Comparison of ENCODE assay signal across 13 cellular contexts in genomic region chr6:134034951-134035822, GRCh38. TPM values are rescaled to one million over a fixed set of nuclear protein-coding genes. Genes with fewer than 3 reads are reported as not detected.
DNase-seq lines count a peak whose midpoint lies in the region; ATAC-seq and TF ChIP-seq lines count a peak whose summit lies in the region.
"Had no signal": no experiment of that assay in that cellular context is flagged by ENCODE, and none has a peak within 500 bp of the region (broad histone marks: within the 10 kb centered on the region; RNA-seq: fewer than 3 reads in every experiment).

No MANE protein-coding gene starts in this region.

- H2AFZ ChIP-seq in hepatocyte, result no peak overlapping the region

- TF ChIP-seq POLR2A in heart left ventricle (IDR thresholded peaks at IDR 0.05), result no peak

- 56 to 64% (median 62%) methylated on average over 7 of the region's 7 CpGs for WGBS in heart left ventricle, 4 donors
- WGBS in hepatocyte (ENCODE audit: low lambda C conversion rate, missing lambda C conversion rate), result 85% methylated on average over 7 of the region's 7 CpGs

- H3K36me3 ChIP-seq in heart left ventricle (no peaks in the 10 kb centered on the region), hepatocyte (replicated peaks; ENCODE audit: insufficient read depth, low read depth) (no peaks in the 10 kb centered on the region)
- H3K36me3 ChIP-seq: cardiac muscle cell, upper lobe of right lung had no signal

- H3K79me2 ChIP-seq in hepatocyte, result no peaks in the 10 kb centered on the region

- H4K20me1 ChIP-seq in hepatocyte (ENCODE audit: insufficient read depth, poor library complexity, severe bottlenecking), result no peaks in the 10 kb centered on the region

- intact Hi-C loops in heart left ventricle (cut with DNase I) (loop anchor here in 1 of 10 donors (1.0 kb wide), 1 partner anchor 17 kb away; the partner anchor contains the start of gene SLC2A12), cardiac septum (cut with DNase I) (no loop called here)

- POLR2A ChIA-PET in RWPE1 (lab: Yijun Ruan, JAX; ENCODE audit: low non-redundant PET), result no interaction called here

- no peak overlapping the region for H3K4me3 ChIP-seq in heart left ventricle
- no peak overlapping the region for H3K4me3 ChIP-seq in hepatocyte
- H3K4me3 ChIP-seq: cardiac muscle cell, upper lobe of right lung had no signal

- no peaks in the 10 kb centered on the region for H3K27me3 ChIP-seq in heart left ventricle
- H3K27me3 ChIP-seq in hepatocyte, result no peaks in the 10 kb centered on the region
- H3K27me3 ChIP-seq: cardiac muscle cell, upper lobe of right lung had no signal

- no peak overlapping the region for H3K4me2 ChIP-seq in hepatocyte

- ATAC-seq in heart left ventricle, result peak in 3 of 4 donors; percentile 17 to 28 (median 21)
- no peak for ATAC-seq in HG02588 (IDR thresholded peaks at IDR 0.05; ENCODE audit: unreplicated experiment)
- no peak for ATAC-seq in GM19328 (IDR thresholded peaks at IDR 0.05; ENCODE audit: unreplicated experiment)
- ATAC-seq: upper lobe of right lung had no signal

- no peaks in the 10 kb centered on the region for H3K9me3 ChIP-seq in heart left ventricle
- H3K9me3 ChIP-seq in hepatocyte (ENCODE audit: low read depth), result no peaks in the 10 kb centered on the region
- H3K9me3 ChIP-seq: upper lobe of right lung had no signal

- CTCF ChIA-PET in RWPE1 (lab: Yijun Ruan, JAX), result no interaction called here

- DNase-seq in heart left ventricle (no peak), cardiac septum (ENCODE audit: low spot score) (no peak), RWPE1 (ENCODE audit: low spot score) (peak; percentile 17), hepatocyte (ENCODE audit: low spot score) (no peak), mesenteric fat pad (ENCODE audit: low spot score) (no peak)
- no peak for DNase-seq in activated CD4-positive, CD25-positive, alpha-beta regulatory T cell (lab: John Stamatoyannopoulos, UW)
- DNase-seq: NCI-H1436 treated with DMSO at 0.1 percent for 48 hours; stimulated activated CD4-positive, alpha-beta T cell treated with anti-CD3 and anti-CD28 coated beads, Interleukin-4, amount 100 ng/mL, for 1 hour; upper lobe of right lung had no signal

- peak overlapping the region in 4 of 12 donors; percentile 9 to 24 (median 12) for H3K27ac ChIP-seq in heart left ventricle
- peak overlapping the region; percentile 45 for H3K27ac ChIP-seq in RWPE1
- peak overlapping the region; percentile 56 for H3K27ac ChIP-seq in hepatocyte
- H3K27ac ChIP-seq: cardiac muscle cell, upper lobe of right lung had no signal

- TF ChIP-seq CTCF in heart left ventricle (IDR thresholded peaks at IDR 0.05), result no peak
- TF ChIP-seq CTCF in RWPE1 (conservative IDR thresholded peaks at IDR 0.05; ENCODE audit: low read depth), result no peak
- TF ChIP-seq CTCF in hepatocyte (IDR thresholded peaks at IDR 0.05; ENCODE audit: poor library complexity), result no peak

- peaks cover 0 to 32% (median 8%) of the 10 kb centered on the region in 12 donors for H3K4me1 ChIP-seq in heart left ventricle
- peaks cover 4% of the 10 kb centered on the region for H3K4me1 ChIP-seq in hepatocyte (ENCODE audit: insufficient read depth)
- H3K4me1 ChIP-seq: upper lobe of right lung had no signal

- H3K9me2 ChIP-seq in hepatocyte (replicated peaks; ENCODE audit: insufficient read depth), result no peaks in the 10 kb centered on the region

RNA-seq across cellular contexts. Expression of gene SLC2A12, which starts 17.2 kb away (rescaled TPM):
- 10 to 100 TPM; 12.3 to 34.1 (median 20.3) TPM for total RNA-seq in heart left ventricle
- polyA plus RNA-seq in heart left ventricle, result 10 to 100 TPM in 1 of 2 donors, 1 to 10 TPM in 1; 5.1 to 10.5 TPM
- 12.0 TPM for total RNA-seq in cardiac septum
- 2.5 and 2.9 TPM in 2 replicates for total RNA-seq in hepatocyte
- 0.86 and 1.1 TPM in 2 replicates for polyA plus RNA-seq in hepatocyte
- total RNA-seq in mesenteric fat pad, result 0.13 TPM
- total RNA-seq: activated CD8-positive, alpha-beta memory T cell treated with anti-CD3 and anti-CD28 coated beads for 36 hours had no signal

Comparison
In these comparisons a context has a peak if more than half of its experiments do, and no peak if none do; other contexts are left out.
1. ATAC-seq: peak in heart left ventricle (3 of 4); none in HG02588 (single experiment) and GM19328 (single experiment).